10 cellular contexts compared by ENCODE assay signal in the genomic region with DNA sequence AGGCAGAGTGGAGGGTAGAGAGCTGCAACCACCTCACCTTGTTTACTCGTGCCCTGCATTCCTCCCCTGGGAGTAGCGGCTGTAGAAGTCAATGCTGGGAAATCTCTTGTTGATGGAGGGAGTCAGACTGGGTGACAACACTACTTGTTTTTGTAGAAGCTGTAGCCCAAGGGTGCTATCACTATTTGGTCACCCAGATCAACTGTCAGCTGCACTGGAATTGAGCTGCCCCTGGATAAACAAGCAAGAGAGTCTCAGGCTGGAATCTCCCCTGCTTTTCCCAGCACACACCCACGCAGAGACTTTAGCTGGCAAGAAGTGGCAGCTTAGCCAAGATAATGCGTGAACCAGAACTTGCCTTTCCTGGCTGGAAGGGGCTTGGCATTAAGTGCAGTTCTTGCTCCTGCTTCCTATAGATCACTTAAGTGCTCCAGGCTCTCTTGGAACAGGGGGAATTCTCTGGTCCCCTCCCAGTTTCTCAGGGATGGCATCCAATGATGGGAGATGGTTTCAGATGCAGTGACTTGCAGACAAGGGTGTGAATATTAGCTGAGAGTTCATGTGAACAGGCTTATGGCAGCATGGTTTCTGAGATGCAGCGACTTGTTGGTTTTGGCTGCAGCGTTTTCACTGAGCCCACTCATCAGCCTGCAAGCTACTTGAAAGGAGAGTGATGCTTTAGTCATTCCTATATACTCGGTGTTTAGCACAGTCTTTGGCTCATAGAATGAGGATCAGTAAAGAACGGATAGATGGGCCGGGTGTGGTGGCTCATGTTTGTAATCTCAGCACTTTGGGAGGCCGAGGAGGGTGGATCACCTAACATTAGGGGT. TPM values are rescaled to one million over a fixed set of nuclear protein-coding genes. Genes with fewer than 3 reads are reported as not detected.
A peak's percentile ranks its signal among the peaks of the same experiment; 100 is the strongest.
DNase-seq lines count a peak whose midpoint lies in the region; ATAC-seq, FAIRE-seq and TF ChIP-seq lines count a peak whose summit lies in the region.
"Had no signal": no experiment of that assay in that cellular context is flagged by ENCODE, and none has a peak within 500 bp of the region (broad histone marks: within the 10 kb centered on the region; RNA-seq: fewer than 3 reads in every experiment).

No MANE protein-coding gene starts in this region.

- no peak for TF ChIP-seq POLR2A in gastroesophageal sphincter (IDR thresholded peaks at IDR 0.05)

- H3K27ac Mint-ChIP-seq in HFFc6 = peak overlapping the region; percentile 97
- peak overlapping the region; percentile 13 for H3K27ac Mint-ChIP-seq in activated T-helper 2 cell treated with anti-CD3 and anti-CD28 coated beads, Interferon-gamma antibody, Interleukin-2, Interleukin-4, amounts not matched to agents 10 μg/mL and 5 μg/mL and 100 μg/mL, durations not matched to agents 14 hours and 24 hours and 36 hours
- no peak overlapping the region for H3K27ac Mint-ChIP-seq in activated CD4-positive, alpha-beta memory T cell treated with anti-CD3 and anti-CD28 coated beads for 36 hours

- peaks cover 3% of the 10 kb centered on the region for H3K27me3 Mint-ChIP-seq in HFFc6 (ENCODE audit: insufficient read depth)
- H3K27me3 Mint-ChIP-seq in activated T-helper 2 cell treated with anti-CD3 and anti-CD28 coated beads, Interferon-gamma antibody, Interleukin-2, Interleukin-4, amounts not matched to agents 10 μg/mL and 5 μg/mL and 100 μg/mL, durations not matched to agents 14 hours and 24 hours and 36 hours (ENCODE audit: low read depth) = no peaks in the 10 kb centered on the region
- H3K27me3 Mint-ChIP-seq in activated CD4-positive, alpha-beta memory T cell treated with anti-CD3 and anti-CD28 coated beads for 36 hours = no peaks in the 10 kb centered on the region

- intact Hi-C loops in activated T-helper 2 cell treated with anti-CD3 and anti-CD28 coated beads, Interferon-gamma antibody, Interleukin-2, Interleukin-4, amounts not matched to agents 10 μg/mL and 5 μg/mL and 100 μg/mL, durations not matched to agents 14 hours and 24 hours and 36 hours (cut with micrococcal nuclease) = no loop called here
- intact Hi-C loops in activated CD4-positive, alpha-beta memory T cell treated with anti-CD3 and anti-CD28 coated beads for 36 hours (cut with micrococcal nuclease) = no loop called here

- ATAC-seq in gastroesophageal sphincter (no peak), GM19395 (IDR thresholded peaks at IDR 0.05; ENCODE audit: unreplicated experiment) (no peak)

- H3K27ac ChIP-seq in gastroesophageal sphincter = peak overlapping the region; percentile 41 to 95 (median 92)
- H3K27ac ChIP-seq in skin epidermis = peak overlapping the region in 16 of 21 experiments; percentile 1 to 83 (median 64)
- H3K27ac ChIP-seq in small intestine (ENCODE audit: low read depth in 1 of 2, low read length in 1 of 2) = no peak overlapping the region
- H3K27ac ChIP-seq: KMS-11 had no signal

- H3K36me3 Mint-ChIP-seq in HFFc6 (ENCODE audit: low read depth) = peaks cover 35% of the 10 kb centered on the region
- peaks cover 52% of the 10 kb centered on the region for H3K36me3 Mint-ChIP-seq in activated T-helper 2 cell treated with anti-CD3 and anti-CD28 coated beads, Interferon-gamma antibody, Interleukin-2, Interleukin-4, amounts not matched to agents 10 μg/mL and 5 μg/mL and 100 μg/mL, durations not matched to agents 14 hours and 24 hours and 36 hours (ENCODE audit: low read depth)
- peaks cover 3% of the 10 kb centered on the region for H3K36me3 Mint-ChIP-seq in activated CD4-positive, alpha-beta memory T cell treated with anti-CD3 and anti-CD28 coated beads for 36 hours

- H3K36me3 ChIP-seq in gastroesophageal sphincter (no peaks in the 10 kb centered on the region), small intestine (ENCODE audit: control insufficient read depth in 2 of 2, insufficient read depth in 2 of 2, low read length in 2 of 2) (no peaks in the 10 kb centered on the region)
- H3K36me3 ChIP-seq: adrenal gland had no signal

- H3K27me3 ChIP-seq in gastroesophageal sphincter (no peaks in the 10 kb centered on the region), small intestine (ENCODE audit: control insufficient read depth in 2 of 2, insufficient read depth in 2 of 2, low read length in 2 of 2) (no peaks in the 10 kb centered on the region)
- H3K27me3 ChIP-seq: adrenal gland had no signal

- H3K4me1 ChIP-seq in gastroesophageal sphincter (peaks cover 12 to 99% (median 41%) of the 10 kb centered on the region in 3 donors), small intestine (ENCODE audit: control insufficient read depth in 2 of 2, insufficient read depth in 1 of 2, low read depth in 1 of 2, low read length in 1 of 2) (peaks cover 0 to 14% of the 10 kb centered on the region in 2 donors)

- POLR2A ChIA-PET in activated CD4-positive, alpha-beta memory T cell treated with anti-CD3 and anti-CD28 coated beads for 36 hours (lab: Charles Lee) = interaction anchor here (2.6 kb wide), 1 partner anchor 9 kb away, joined by 7 read pairs; no protein-coding TSS in a partner anchor

- no peaks in the 10 kb centered on the region for H3K9me3 Mint-ChIP-seq in HFFc6
- H3K9me3 Mint-ChIP-seq in activated T-helper 2 cell treated with anti-CD3 and anti-CD28 coated beads, Interferon-gamma antibody, Interleukin-2, Interleukin-4, amounts not matched to agents 10 μg/mL and 5 μg/mL and 100 μg/mL, durations not matched to agents 14 hours and 24 hours and 36 hours = no peaks in the 10 kb centered on the region
- H3K9me3 Mint-ChIP-seq in activated CD4-positive, alpha-beta memory T cell treated with anti-CD3 and anti-CD28 coated beads for 36 hours = no peaks in the 10 kb centered on the region

- WGBS in gastroesophageal sphincter (ENCODE audit: low coverage in 1 of 2), 2 donors = 20 to 40% methylated on average over 3 to 8 of the region's 10 CpGs
- WGBS in small intestine, 3 donors = 72 to 86% (median 86%) methylated on average over 10 of the region's 10 CpGs

- peaks cover 85% of the 10 kb centered on the region for H3K4me1 Mint-ChIP-seq in HFFc6 (ENCODE audit: low read depth)
- peaks cover 42% of the 10 kb centered on the region for H3K4me1 Mint-ChIP-seq in activated T-helper 2 cell treated with anti-CD3 and anti-CD28 coated beads, Interferon-gamma antibody, Interleukin-2, Interleukin-4, amounts not matched to agents 10 μg/mL and 5 μg/mL and 100 μg/mL, durations not matched to agents 14 hours and 24 hours and 36 hours (ENCODE audit: low read depth)
- H3K4me1 Mint-ChIP-seq in activated CD4-positive, alpha-beta memory T cell treated with anti-CD3 and anti-CD28 coated beads for 36 hours (ENCODE audit: low read depth) = peaks cover 64% of the 10 kb centered on the region

- peak overlapping the region; percentile 44; the same call in 1 of the 2 replicates for H3K4me3 Mint-ChIP-seq in HFFc6
- H3K4me3 Mint-ChIP-seq in activated T-helper 2 cell treated with anti-CD3 and anti-CD28 coated beads, Interferon-gamma antibody, Interleukin-2, Interleukin-4, amounts not matched to agents 10 μg/mL and 5 μg/mL and 100 μg/mL, durations not matched to agents 14 hours and 24 hours and 36 hours (ENCODE audit: low read depth) = no peak overlapping the region
- H3K4me3 Mint-ChIP-seq in activated CD4-positive, alpha-beta memory T cell treated with anti-CD3 and anti-CD28 coated beads for 36 hours = no peak overlapping the region

- TF ChIP-seq EP300 in gastroesophageal sphincter (IDR thresholded peaks at IDR 0.05) = no peak

- CTCF ChIA-PET in activated CD4-positive, alpha-beta memory T cell treated with anti-CD3 and anti-CD28 coated beads for 36 hours (lab: Charles Lee) = interaction anchor here (0.9 to 2.0 kb wide), 2 partner anchors 31 to 139 kb away, joined by 3 to 4 read pairs; no protein-coding TSS in a partner anchor

- no peak for FAIRE-seq in small intestine (lab: Jason Lieb, UNC)

- H3K9me3 ChIP-seq in gastroesophageal sphincter (no peaks in the 10 kb centered on the region), small intestine (ENCODE audit: control insufficient read depth, low read depth) (no peaks in the 10 kb centered on the region)
- H3K9me3 ChIP-seq: adrenal gland had no signal

- TF ChIP-seq CTCF in HFFc6 (IDR thresholded peaks at IDR 0.05) (no peak), gastroesophageal sphincter (IDR thresholded peaks at IDR 0.05) (no peak)

- no peak for DNase-seq in HFFc6
- DNase-seq in activated T-helper 2 cell treated with anti-CD3 and anti-CD28 coated beads, Interferon-gamma antibody, Interleukin-2, Interleukin-4, amounts not matched to agents 10 μg/mL and 5 μg/mL and 100 μg/mL, durations not matched to agents 14 hours and 24 hours and 36 hours (ENCODE audit: low spot score) = no peak
- no peak for DNase-seq in activated CD4-positive, alpha-beta memory T cell treated with anti-CD3 and anti-CD28 coated beads for 36 hours
- DNase-seq in small intestine = no peak
- DNase-seq in ecto neural progenitor cell (ENCODE audit: low spot score) = no peak
- DNase-seq: adrenal gland had no signal

- H3K4me3 ChIP-seq in gastroesophageal sphincter (no peak overlapping the region), skin epidermis (no peak overlapping the region), small intestine (ENCODE audit: low read depth in 1 of 2, low read length in 2 of 2) (no peak overlapping the region)
- H3K4me3 ChIP-seq: adrenal gland had no signal

RNA-seq across cellular contexts. Expression of gene ATP2B4, which starts 16.8 kb away (rescaled TPM):
- total RNA-seq in HFFc6 (2021; fragmentation: NEBNext Ultra II Directional; extraction: Animal tissue kit (Norgen Biotek cat#: 25700)) = 100 to 1,000 TPM; 199 to 243 (median 221) TPM
- total RNA-seq in activated T-helper 2 cell treated with anti-CD3 and anti-CD28 coated beads, Interferon-gamma antibody, Interleukin-2, Interleukin-4, amounts not matched to agents 10 μg/mL and 5 μg/mL and 100 μg/mL, durations not matched to agents 14 hours and 24 hours and 36 hours = 50.3 and 50.8 TPM in 2 replicates
- 100 to 1,000 TPM; 211 to 454 (median 257) TPM for total RNA-seq in gastroesophageal sphincter
- total RNA-seq in activated CD4-positive, alpha-beta memory T cell treated with anti-CD3 and anti-CD28 coated beads for 36 hours = 10 to 100 TPM; 48.1 to 52.7 TPM
- 10 to 100 TPM in 1 of 3 donors, 1 to 10 TPM in 2; 3.5 to 21.8 (median 5.1) TPM for polyA plus RNA-seq in small intestine

Comparison
In these comparisons a context has a peak if more than half of its experiments do, and no peak if none do; other contexts are left out.
1. H3K27ac ChIP-seq: peak in gastroesophageal sphincter (4 of 4) and skin epidermis (16 of 21); none in small intestine (0 of 2).